In genomic region chr17:82065638-82066303, GRCh38 we compare ENCODE assay signal across 1 cellular context.
TF ChIP-seq lines count a peak whose summit lies in the region.

TSS of gene DUS1L (minus strand) at chr17:82065804. CDS start at chr17:82065059, 745 bp downstream.

TF ChIP-seq in GM12878, 131 proteins besides CTCF, POLR2A, EP300 and RAD21 (continued from another document and continues in another):
- TF ChIP-seq, protein P1, sequence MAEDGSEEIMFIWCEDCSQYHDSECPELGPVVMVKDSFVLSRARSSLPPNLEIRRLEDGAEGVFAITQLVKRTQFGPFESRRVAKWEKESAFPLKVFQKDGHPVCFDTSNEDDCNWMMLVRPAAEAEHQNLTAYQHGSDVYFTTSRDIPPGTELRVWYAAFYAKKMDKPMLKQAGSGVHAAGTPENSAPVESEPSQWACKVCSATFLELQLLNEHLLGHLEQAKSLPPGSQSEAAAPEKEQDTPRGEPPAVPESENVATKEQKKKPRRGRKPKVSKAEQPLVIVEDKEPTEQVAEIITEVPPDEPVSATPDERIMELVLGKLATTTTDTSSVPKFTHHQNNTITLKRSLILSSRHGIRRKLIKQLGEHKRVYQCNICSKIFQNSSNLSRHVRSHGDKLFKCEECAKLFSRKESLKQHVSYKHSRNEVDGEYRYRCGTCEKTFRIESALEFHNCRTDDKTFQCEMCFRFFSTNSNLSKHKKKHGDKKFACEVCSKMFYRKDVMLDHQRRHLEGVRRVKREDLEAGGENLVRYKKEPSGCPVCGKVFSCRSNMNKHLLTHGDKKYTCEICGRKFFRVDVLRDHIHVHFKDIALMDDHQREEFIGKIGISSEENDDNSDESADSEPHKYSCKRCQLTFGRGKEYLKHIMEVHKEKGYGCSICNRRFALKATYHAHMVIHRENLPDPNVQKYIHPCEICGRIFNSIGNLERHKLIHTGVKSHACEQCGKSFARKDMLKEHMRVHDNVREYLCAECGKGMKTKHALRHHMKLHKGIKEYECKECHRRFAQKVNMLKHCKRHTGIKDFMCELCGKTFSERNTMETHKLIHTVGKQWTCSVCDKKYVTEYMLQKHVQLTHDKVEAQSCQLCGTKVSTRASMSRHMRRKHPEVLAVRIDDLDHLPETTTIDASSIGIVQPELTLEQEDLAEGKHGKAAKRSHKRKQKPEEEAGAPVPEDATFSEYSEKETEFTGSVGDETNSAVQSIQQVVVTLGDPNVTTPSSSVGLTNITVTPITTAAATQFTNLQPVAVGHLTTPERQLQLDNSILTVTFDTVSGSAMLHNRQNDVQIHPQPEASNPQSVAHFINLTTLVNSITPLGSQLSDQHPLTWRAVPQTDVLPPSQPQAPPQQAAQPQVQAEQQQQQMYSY (CRISPR knock-in tag; IDR thresholded peaks at IDR 0.05): 0 out of 2 replicates have a peak, but pooled peaks have one; percentile 39
- TF ChIP-seq POLR2AphosphoS2 (IDR thresholded peaks at IDR 0.05; ENCODE audit: low read depth, low read length) (peak; percentile 82), ATF7 (IDR thresholded peaks at IDR 0.05; ENCODE audit: low read depth) (no peak), ZNF217 (IDR thresholded peaks at IDR 0.05) (no peak), ZBTB4 (CRISPR knock-in tag; IDR thresholded peaks at IDR 0.05) (no peak), PAX5 (IDR thresholded peaks at IDR 0.05; ENCODE audit: borderline replicate concordance, low read depth, low read length) (no peak), ETV6 (conservative IDR thresholded peaks at IDR 0.05 in 1 of 2, IDR thresholded peaks at IDR 0.05 in 1 of 2; ENCODE audit: borderline replicate concordance in 1 of 2, low read depth in 1 of 2) (no peak), TCF7 (IDR thresholded peaks at IDR 0.05; ENCODE audit: borderline replicate concordance) (no peak), CREM (IDR thresholded peaks at IDR 0.05; ENCODE audit: low read depth) (peak; percentile 74), MTA3 (IDR thresholded peaks at IDR 0.05; ENCODE audit: borderline replicate concordance, low read length) (no peak), NBN (IDR thresholded peaks at IDR 0.05) (no peak), MEF2A (IDR thresholded peaks at IDR 0.05; ENCODE audit: insufficient read depth, low read depth, low read length) (peak; percentile 78; the same call in 1 of the 2 replicates), ZNF207 (IDR thresholded peaks at IDR 0.05; ENCODE audit: borderline replicate concordance) (no peak), CHD2 (IDR thresholded peaks at IDR 0.05; ENCODE audit: borderline replicate concordance, low read depth, low read length) (peak; percentile 15; the same call in 1 of the 2 replicates), CEBPZ (IDR thresholded peaks at IDR 0.05; ENCODE audit: low read depth, low read length) (no peak), CEBPB (IDR thresholded peaks at IDR 0.05; ENCODE audit: borderline replicate concordance in 1 of 2, low read depth in 2 of 2, low read length in 2 of 2) (no peak), ASH2L (IDR thresholded peaks at IDR 0.05; ENCODE audit: borderline replicate concordance, low read depth) (peak; percentile 71; the same call in 1 of the 2 replicates), NKRF (conservative IDR thresholded peaks at IDR 0.05) (no peak; the same call in 1 of the 2 replicates), USF2 (IDR thresholded peaks at IDR 0.05; ENCODE audit: borderline replicate concordance, low read depth, low read length) (no peak), NFXL1 (IDR thresholded peaks at IDR 0.05; ENCODE audit: borderline replicate concordance) (no peak), NRF1 (conservative IDR thresholded peaks at IDR 0.05; ENCODE audit: low read depth, low read length) (no peak), BACH1 (IDR thresholded peaks at IDR 0.05; ENCODE audit: borderline replicate concordance) (no peak; the same call in 1 of the 2 replicates), ZSCAN29 (IDR thresholded peaks at IDR 0.05) (peak; percentile 78; the same call in 1 of the 2 replicates), ZBTB40 (IDR thresholded peaks at IDR 0.05; ENCODE audit: borderline replicate concordance) (peak; percentile 95)
- TF ChIP-seq, protein P2, sequence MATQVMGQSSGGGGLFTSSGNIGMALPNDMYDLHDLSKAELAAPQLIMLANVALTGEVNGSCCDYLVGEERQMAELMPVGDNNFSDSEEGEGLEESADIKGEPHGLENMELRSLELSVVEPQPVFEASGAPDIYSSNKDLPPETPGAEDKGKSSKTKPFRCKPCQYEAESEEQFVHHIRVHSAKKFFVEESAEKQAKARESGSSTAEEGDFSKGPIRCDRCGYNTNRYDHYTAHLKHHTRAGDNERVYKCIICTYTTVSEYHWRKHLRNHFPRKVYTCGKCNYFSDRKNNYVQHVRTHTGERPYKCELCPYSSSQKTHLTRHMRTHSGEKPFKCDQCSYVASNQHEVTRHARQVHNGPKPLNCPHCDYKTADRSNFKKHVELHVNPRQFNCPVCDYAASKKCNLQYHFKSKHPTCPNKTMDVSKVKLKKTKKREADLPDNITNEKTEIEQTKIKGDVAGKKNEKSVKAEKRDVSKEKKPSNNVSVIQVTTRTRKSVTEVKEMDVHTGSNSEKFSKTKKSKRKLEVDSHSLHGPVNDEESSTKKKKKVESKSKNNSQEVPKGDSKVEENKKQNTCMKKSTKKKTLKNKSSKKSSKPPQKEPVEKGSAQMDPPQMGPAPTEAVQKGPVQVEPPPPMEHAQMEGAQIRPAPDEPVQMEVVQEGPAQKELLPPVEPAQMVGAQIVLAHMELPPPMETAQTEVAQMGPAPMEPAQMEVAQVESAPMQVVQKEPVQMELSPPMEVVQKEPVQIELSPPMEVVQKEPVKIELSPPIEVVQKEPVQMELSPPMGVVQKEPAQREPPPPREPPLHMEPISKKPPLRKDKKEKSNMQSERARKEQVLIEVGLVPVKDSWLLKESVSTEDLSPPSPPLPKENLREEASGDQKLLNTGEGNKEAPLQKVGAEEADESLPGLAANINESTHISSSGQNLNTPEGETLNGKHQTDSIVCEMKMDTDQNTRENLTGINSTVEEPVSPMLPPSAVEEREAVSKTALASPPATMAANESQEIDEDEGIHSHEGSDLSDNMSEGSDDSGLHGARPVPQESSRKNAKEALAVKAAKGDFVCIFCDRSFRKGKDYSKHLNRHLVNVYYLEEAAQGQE (IDR thresholded peaks at IDR 0.05; ENCODE audit: low read depth, low read length): no peak
- TF ChIP-seq, protein P3, sequence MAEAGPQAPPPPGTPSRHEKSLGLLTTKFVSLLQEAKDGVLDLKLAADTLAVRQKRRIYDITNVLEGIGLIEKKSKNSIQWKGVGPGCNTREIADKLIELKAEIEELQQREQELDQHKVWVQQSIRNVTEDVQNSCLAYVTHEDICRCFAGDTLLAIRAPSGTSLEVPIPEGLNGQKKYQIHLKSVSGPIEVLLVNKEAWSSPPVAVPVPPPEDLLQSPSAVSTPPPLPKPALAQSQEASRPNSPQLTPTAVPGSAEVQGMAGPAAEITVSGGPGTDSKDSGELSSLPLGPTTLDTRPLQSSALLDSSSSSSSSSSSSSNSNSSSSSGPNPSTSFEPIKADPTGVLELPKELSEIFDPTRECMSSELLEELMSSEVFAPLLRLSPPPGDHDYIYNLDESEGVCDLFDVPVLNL (IDR thresholded peaks at IDR 0.05; ENCODE audit: low read depth, low read length): no peak
- TF ChIP-seq, protein P4, sequence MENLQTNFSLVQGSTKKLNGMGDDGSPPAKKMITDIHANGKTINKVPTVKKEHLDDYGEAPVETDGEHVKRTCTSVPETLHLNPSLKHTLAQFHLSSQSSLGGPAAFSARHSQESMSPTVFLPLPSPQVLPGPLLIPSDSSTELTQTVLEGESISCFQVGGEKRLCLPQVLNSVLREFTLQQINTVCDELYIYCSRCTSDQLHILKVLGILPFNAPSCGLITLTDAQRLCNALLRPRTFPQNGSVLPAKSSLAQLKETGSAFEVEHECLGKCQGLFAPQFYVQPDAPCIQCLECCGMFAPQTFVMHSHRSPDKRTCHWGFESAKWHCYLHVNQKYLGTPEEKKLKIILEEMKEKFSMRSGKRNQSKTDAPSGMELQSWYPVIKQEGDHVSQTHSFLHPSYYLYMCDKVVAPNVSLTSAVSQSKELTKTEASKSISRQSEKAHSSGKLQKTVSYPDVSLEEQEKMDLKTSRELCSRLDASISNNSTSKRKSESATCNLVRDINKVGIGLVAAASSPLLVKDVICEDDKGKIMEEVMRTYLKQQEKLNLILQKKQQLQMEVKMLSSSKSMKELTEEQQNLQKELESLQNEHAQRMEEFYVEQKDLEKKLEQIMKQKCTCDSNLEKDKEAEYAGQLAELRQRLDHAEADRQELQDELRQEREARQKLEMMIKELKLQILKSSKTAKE (IDR thresholded peaks at IDR 0.05; ENCODE audit: low read depth, poor library complexity, severe bottlenecking): no peak
